In genomic region chr22:37278261-37278660, GRCh38 we compare ENCODE assay signal across 1 cellular context.
TF ChIP-seq lines count a peak whose summit lies in the region.

No MANE protein-coding gene starts in this region.

TF ChIP-seq in H1, 55 proteins besides CTCF, POLR2A, EP300 and RAD21:
- no peak for TF ChIP-seq POU5F1 (IDR thresholded peaks at IDR 0.05; ENCODE audit: low read depth, low read length)
- no peak for TF ChIP-seq TAF7 (optimal IDR thresholded peaks at IDR 0.05; ENCODE audit: borderline replicate concordance, low read depth, low read length)
- no peak for TF ChIP-seq NANOG (IDR thresholded peaks at IDR 0.05; ENCODE audit: insufficient read depth, low read depth, low read length, poor library complexity, severe bottlenecking)
